Comparison of ENCODE assay signal across 14 cellular contexts in genomic region chr22:44147821-44148574, GRCh38. TPM values are rescaled to one million over a fixed set of nuclear protein-coding genes. Genes with fewer than 3 reads are reported as not detected.
DNase-seq lines count a peak whose midpoint lies in the region; TF ChIP-seq lines count a peak whose summit lies in the region.
"Had no signal": no experiment of that assay in that cellular context is flagged by ENCODE, and none has a peak within 500 bp of the region (broad histone marks: within the 10 kb centered on the region; RNA-seq: fewer than 3 reads in every experiment).

No MANE protein-coding gene starts in this region.

- H3K4me3 ChIP-seq in kidney epithelial cell (ENCODE audit: low read depth, low read length) (no peak overlapping the region), stomach smooth muscle (ENCODE audit: low read length in 2 of 2) (peak overlapping the region in 1 of 2 donors; percentile 35)
- H3K4me3 ChIP-seq: PC-9 had no signal

- H3K9me3 Mint-ChIP-seq in brain = peaks cover 0 to 5% (median 0%) of the 10 kb centered on the region in 5 experiments
- H3K9me3 Mint-ChIP-seq: memory B cell; T-helper 1 cell treated with Interleukin-12 subunit alpha and Interleukin-12 subunit beta and Interleukin-4 antibody, amounts not matched to agents 30 μg/mL and 1 μg/mL, for 36 hours had no signal

- H3K27me3 ChIP-seq in kidney epithelial cell (ENCODE audit: control insufficient read depth, insufficient read depth, low read length) (no peaks in the 10 kb centered on the region), stomach smooth muscle (ENCODE audit: control insufficient read depth in 1 of 2, insufficient read depth in 2 of 2, low read length in 2 of 2) (no peaks in the 10 kb centered on the region)

- peak overlapping the region; percentile 44 to 92 (median 72) for H3K27ac Mint-ChIP-seq in brain
- H3K27ac Mint-ChIP-seq: memory B cell; T-helper 1 cell treated with Interleukin-12 subunit alpha and Interleukin-12 subunit beta and Interleukin-4 antibody, amounts not matched to agents 30 μg/mL and 1 μg/mL, for 36 hours had no signal

- peak overlapping the region in 3 of 5 experiments; percentile 14 to 59 (median 28) for H3K4me3 Mint-ChIP-seq in brain
- H3K4me3 Mint-ChIP-seq: memory B cell; T-helper 1 cell treated with Interleukin-12 subunit alpha and Interleukin-12 subunit beta and Interleukin-4 antibody, amounts not matched to agents 30 μg/mL and 1 μg/mL, for 36 hours had no signal

- H3K9me3 ChIP-seq in stomach smooth muscle (ENCODE audit: control insufficient read depth in 2 of 2, low read length in 2 of 2) = no peaks in the 10 kb centered on the region

- H3K4me1 ChIP-seq in stomach smooth muscle (ENCODE audit: control insufficient read depth, insufficient read depth, low read length) = peaks cover 58% of the 10 kb centered on the region

- H3K36me3 ChIP-seq in kidney epithelial cell (ENCODE audit: control insufficient read depth, insufficient read depth, low read length) (no peaks in the 10 kb centered on the region), stomach smooth muscle (ENCODE audit: control insufficient read depth in 2 of 2, insufficient read depth in 2 of 2, low read length in 2 of 2) (no peaks in the 10 kb centered on the region)

- no peaks in the 10 kb centered on the region for H3K36me3 Mint-ChIP-seq in brain

- H3K27me3 Mint-ChIP-seq in brain = peaks cover 5% of the 10 kb centered on the region
- H3K27me3 Mint-ChIP-seq: memory B cell had no signal

- peak overlapping the region in 1 of 2 donors; percentile 47 for H3K9ac ChIP-seq in stomach smooth muscle (ENCODE audit: low read length in 2 of 2)

- DNase-seq in H4 (ENCODE audit: low spot score) (peak; percentile 12), kidney epithelial cell (ENCODE audit: low read depth) (peak; percentile 21), T-helper 2 cell (no peak), dermis blood vessel endothelial cell (no peak), NCI-H1436 treated with DMSO at 0.1 percent for 48 hours (lab: John Stamatoyannopoulos, UW) (no peak)
- no peak for DNase-seq in activated T-cell treated with anti-CD3 and anti-CD28 coated beads, Interleukin-2, amount 50 U/mL, for 48 hours
- DNase-seq: activated CD4-positive, alpha-beta T cell treated with anti-CD3 and anti-CD28 coated beads, Interleukin-2, amount 50 U/mL, for 48 hours; activated naive CD4-positive, alpha-beta T cell; MM.1S; PC-9 had no signal

- H3K4me1 Mint-ChIP-seq in brain = peaks cover 68% of the 10 kb centered on the region

- TF ChIP-seq CTCF in brain (conservative IDR thresholded peaks at IDR 0.05) (no peak), kidney epithelial cell (IDR thresholded peaks at IDR 0.05; ENCODE audit: insufficient read depth, low read length, poor library complexity, severe bottlenecking) (no peak)

- peak overlapping the region; percentile 78 for H3K27ac ChIP-seq in stomach smooth muscle (ENCODE audit: low read length)
- H3K27ac ChIP-seq: PC-9 had no signal

RNA-seq across cellular contexts. Expression of gene PARVG, which starts 32.7 kb away (rescaled TPM):
- 0.04 and 1.1 TPM in 2 replicates for total RNA-seq in H4 (2014; rRNA removed; shearing (Covaris generic))
- 5.1 TPM for polyA plus RNA-seq in brain (ENCODE audit: insufficient read depth, low read depth, low replicate concordance)
- total RNA-seq in kidney epithelial cell (not detected in 2 replicates), dermis blood vessel endothelial cell (0.34 and 0.51 TPM in 2 replicates)
- total RNA-seq: PC-9 had no signal

Comparison
In these comparisons a context has a peak if more than half of its experiments do, and no peak if none do; other contexts are left out.
1. DNase-seq: peak in H4 (single experiment) and kidney epithelial cell (single experiment); none in T-helper 2 cell (0 of 5), dermis blood vessel endothelial cell (single experiment), activated T-cell treated with anti-CD3 and anti-CD28 coated beads, Interleukin-2, amount 50 U/mL, for 48 hours (0 of 2) and NCI-H1436 treated with DMSO at 0.1 percent for 48 hours (single experiment).